Comparison of ENCODE assay signal across 24 cellular contexts in the genomic region with DNA sequence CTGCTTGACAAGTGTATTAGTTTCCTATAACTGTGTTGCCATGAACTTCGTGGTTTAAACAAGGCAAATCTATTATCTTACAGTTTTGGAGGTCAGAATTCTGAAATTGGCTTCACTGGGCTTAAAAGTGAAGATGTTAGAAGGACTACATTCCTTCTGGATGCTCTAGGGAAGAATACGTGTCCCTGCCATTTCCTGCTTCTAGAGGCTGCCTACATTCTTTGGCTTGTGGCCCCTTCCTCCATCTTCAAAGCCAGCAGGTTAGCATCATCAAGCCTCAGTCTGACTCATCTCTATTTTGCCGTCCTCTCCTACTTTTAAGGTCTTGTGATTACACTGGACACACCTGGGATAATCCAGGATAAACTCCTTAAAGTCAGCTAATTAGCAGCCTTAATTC.
"Had no signal": no experiment of that assay in that cellular context is flagged by ENCODE, and none has a peak within 500 bp of the region (broad histone marks: within the 10 kb centered on the region; RNA-seq: fewer than 3 reads in every experiment).

No MANE protein-coding gene starts in this region.

- H3K9me3 ChIP-seq: gastrocnemius medialis, lower lobe of right lung, ovary, psoas muscle, sigmoid colon, suprapubic skin, transverse colon, uterus had no signal

- H3K4me3 ChIP-seq: dorsolateral prefrontal cortex, gastrocnemius medialis, lower lobe of right lung, ovary, psoas muscle, sigmoid colon, suprapubic skin, transverse colon, upper lobe of right lung, uterus had no signal

- DNase-seq: dorsolateral prefrontal cortex; effector CD4-positive, alpha-beta T cell; foreskin fibroblast; gastrocnemius medialis; head of caudate nucleus; left ventricle myocardium superior; lower lobe of right lung; natural killer cell; occipital lobe; ovary; posterior cingulate gyrus; psoas muscle; right cardiac atrium; sigmoid colon; stimulated activated CD4-positive, alpha-beta T cell treated with anti-CD3 and anti-CD28 coated beads, Interleukin-2, amount 100 ng/mL, for 24 hours; stimulated activated CD4-positive, alpha-beta T cell treated with anti-CD3 and anti-CD28 coated beads, Interleukin-4, amount 100 ng/mL, for 24 hours; stimulated activated naive CD8-positive, alpha-beta T cell treated with anti-CD3 and anti-CD28 coated beads, Interleukin-15, amount 100 ng/mL, for 72 hours; transverse colon; upper lobe of right lung; uterus had no signal

- H3K4me1 ChIP-seq: gastrocnemius medialis, lower lobe of right lung, psoas muscle, transverse colon, upper lobe of right lung, uterus had no signal

- H3K27me3 ChIP-seq: dorsolateral prefrontal cortex, gastrocnemius medialis, ovary, sigmoid colon, suprapubic skin, transverse colon, upper lobe of right lung, uterus had no signal

- ATAC-seq: esophagus mucosa; gastrocnemius medialis; left ventricle myocardium superior; lower lobe of right lung; natural killer cell; psoas muscle; right cardiac atrium; stimulated activated effector memory CD8-positive, alpha-beta T cell treated with anti-CD3 and anti-CD28 coated beads, Interleukin-12 subunit alpha, Interleukin-12 subunit beta, amount 100 ng/mL, for 72 hours; stimulated activated naive CD8-positive, alpha-beta T cell treated with anti-CD3 and anti-CD28 coated beads, Interleukin-15, amount 100 ng/mL, for 72 hours; upper lobe of right lung had no signal

- H3K4me3 Mint-ChIP-seq: natural killer cell; stimulated activated effector memory CD8-positive, alpha-beta T cell treated with anti-CD3 and anti-CD28 coated beads, Interleukin-12 subunit alpha, Interleukin-12 subunit beta, amount 100 ng/mL, for 72 hours; stimulated activated naive CD8-positive, alpha-beta T cell treated with anti-CD3 and anti-CD28 coated beads, Interleukin-15, amount 100 ng/mL, for 72 hours had no signal

- H3K36me3 Mint-ChIP-seq: stimulated activated effector memory CD8-positive, alpha-beta T cell treated with anti-CD3 and anti-CD28 coated beads, Interleukin-12 subunit alpha, Interleukin-12 subunit beta, amount 100 ng/mL, for 72 hours had no signal

- H3K36me3 ChIP-seq: gastrocnemius medialis, lower lobe of right lung, ovary, sigmoid colon, suprapubic skin, transverse colon, upper lobe of right lung, uterus had no signal

- H3K27ac ChIP-seq: dorsolateral prefrontal cortex, epithelial cell of prostate, gastrocnemius medialis, lower lobe of right lung, ovary, psoas muscle, sigmoid colon, suprapubic skin, transverse colon, upper lobe of right lung, uterus had no signal

- H3K27ac Mint-ChIP-seq: natural killer cell; stimulated activated effector memory CD8-positive, alpha-beta T cell treated with anti-CD3 and anti-CD28 coated beads, Interleukin-12 subunit alpha, Interleukin-12 subunit beta, amount 100 ng/mL, for 72 hours had no signal
